ENCODE assay signal across 8 cellular contexts in genomic region chr1:206256935-206257334, GRCh38. TPM values are rescaled to one million over a fixed set of nuclear protein-coding genes. Genes with fewer than 3 reads are reported as not detected.
DNase-seq lines count a peak whose midpoint lies in the region; ATAC-seq lines count a peak whose summit lies in the region.
"Not testable (repeated sequence)": the region's sequence is repeated elsewhere in the genome, so short reads cannot be mapped to it uniquely, and the experiment has no call there.

No MANE protein-coding gene starts in this region.

- not testable (repeated sequence) for H3K36me3 Mint-ChIP-seq in activated T-cell treated with anti-CD3 and anti-CD28 coated beads, Interleukin-2, amount 50 U/mL, for 72 hours (ENCODE audit: insufficient read depth in 2 of 2); stimulated activated naive B cell treated with anti-CD40 and anti-IgM and Interleukin-4, amounts not matched to agents 10 μg/mL and 1 μg/mL and 100 μg/mL, for 72 hours

- not testable (repeated sequence) for DNase-seq in activated T-cell treated with anti-CD3 and anti-CD28 coated beads, Interleukin-2, amount 50 U/mL, for 72 hours; stimulated activated naive B cell treated with anti-CD40 and anti-IgM and Interleukin-4, amounts not matched to agents 10 μg/mL and 1 μg/mL and 100 μg/mL, for 72 hours

- peak; percentile 95 for ATAC-seq in GM18517 (IDR thresholded peaks at IDR 0.05; ENCODE audit: unreplicated experiment)
- peak; percentile 97 for ATAC-seq in GM19351 (IDR thresholded peaks at IDR 0.05; ENCODE audit: unreplicated experiment)
- peak; percentile 83 for ATAC-seq in GM21526 (IDR thresholded peaks at IDR 0.05; ENCODE audit: low FRiP score, unreplicated experiment)
- peak; percentile 98 for ATAC-seq in HG02798 (IDR thresholded peaks at IDR 0.05; ENCODE audit: poor library complexity, unreplicated experiment)
- peak; percentile 91 for ATAC-seq in HG03135 (IDR thresholded peaks at IDR 0.05; ENCODE audit: unreplicated experiment)
- peak; percentile 86 for ATAC-seq in HG03565 (IDR thresholded peaks at IDR 0.05; ENCODE audit: unreplicated experiment)
- ATAC-seq in activated T-cell treated with anti-CD3 and anti-CD28 coated beads, Interleukin-2, amount 50 U/mL, for 72 hours (replicated peaks in 1 of 2): peak; percentile 90 to 91
- peak; percentile 94 to 96 for ATAC-seq in stimulated activated naive B cell treated with anti-CD40 and anti-IgM and Interleukin-4, amounts not matched to agents 10 μg/mL and 1 μg/mL and 100 μg/mL, for 72 hours (replicated peaks)

- H3K27ac Mint-ChIP-seq in activated T-cell treated with anti-CD3 and anti-CD28 coated beads, Interleukin-2, amount 50 U/mL, for 72 hours; stimulated activated naive B cell treated with anti-CD40 and anti-IgM and Interleukin-4, amounts not matched to agents 10 μg/mL and 1 μg/mL and 100 μg/mL, for 72 hours: not testable (repeated sequence)

- H3K9me3 Mint-ChIP-seq in activated T-cell treated with anti-CD3 and anti-CD28 coated beads, Interleukin-2, amount 50 U/mL, for 72 hours; stimulated activated naive B cell treated with anti-CD40 and anti-IgM and Interleukin-4, amounts not matched to agents 10 μg/mL and 1 μg/mL and 100 μg/mL, for 72 hours: not testable (repeated sequence)

- H3K27me3 Mint-ChIP-seq in activated T-cell treated with anti-CD3 and anti-CD28 coated beads, Interleukin-2, amount 50 U/mL, for 72 hours (ENCODE audit: low read depth); stimulated activated naive B cell treated with anti-CD40 and anti-IgM and Interleukin-4, amounts not matched to agents 10 μg/mL and 1 μg/mL and 100 μg/mL, for 72 hours: not testable (repeated sequence)

- H3K4me1 Mint-ChIP-seq in activated T-cell treated with anti-CD3 and anti-CD28 coated beads, Interleukin-2, amount 50 U/mL, for 72 hours (ENCODE audit: low read depth): peaks cover 11% of the 10 kb centered on the region
- peaks cover 11% of the 10 kb centered on the region in 2 donors for H3K4me1 Mint-ChIP-seq in stimulated activated naive B cell treated with anti-CD40 and anti-IgM and Interleukin-4, amounts not matched to agents 10 μg/mL and 1 μg/mL and 100 μg/mL, for 72 hours

- H3K4me3 Mint-ChIP-seq in activated T-cell treated with anti-CD3 and anti-CD28 coated beads, Interleukin-2, amount 50 U/mL, for 72 hours; stimulated activated naive B cell treated with anti-CD40 and anti-IgM and Interleukin-4, amounts not matched to agents 10 μg/mL and 1 μg/mL and 100 μg/mL, for 72 hours: not testable (repeated sequence)

RNA-seq across cellular contexts. Expression of gene SRGAP2, which starts 53.6 kb away (rescaled TPM):
- 10 to 100 TPM; 49.8 to 51.3 TPM for total RNA-seq in activated T-cell treated with anti-CD3 and anti-CD28 coated beads, Interleukin-2, amount 50 U/mL, for 72 hours

RNA-seq across cellular contexts. Expression of gene FAM72A, which starts 54.3 kb away (rescaled TPM):
- total RNA-seq in activated T-cell treated with anti-CD3 and anti-CD28 coated beads, Interleukin-2, amount 50 U/mL, for 72 hours: 10 to 100 TPM; 40.6 to 46.0 TPM
